In the genomic region with DNA sequence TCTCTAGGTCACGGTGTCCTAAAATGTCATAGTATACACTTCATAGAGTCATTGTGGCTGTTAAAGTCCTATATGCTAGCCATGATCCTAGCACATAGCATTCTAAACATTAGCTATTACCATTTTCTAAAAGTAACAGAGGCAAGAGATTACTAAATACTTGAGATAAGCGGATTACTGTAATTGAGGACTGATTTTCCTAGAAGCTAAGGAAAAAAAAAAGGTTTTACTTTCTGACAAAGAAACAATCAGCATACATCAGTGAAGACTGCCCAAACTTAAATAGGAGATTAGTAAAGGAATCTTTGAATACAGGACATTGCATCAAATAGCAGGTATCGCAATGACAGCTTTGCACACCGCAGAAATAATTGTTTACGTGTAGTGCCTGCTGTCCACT, we compare ENCODE assay signal across 26 cellular contexts.
"Had no signal": no experiment of that assay in that cellular context is flagged by ENCODE, and none has a peak within 500 bp of the region (broad histone marks: within the 10 kb centered on the region; RNA-seq: fewer than 3 reads in every experiment).

No MANE protein-coding gene starts in this region.

- H3K27ac ChIP-seq: dorsolateral prefrontal cortex, epithelial cell of prostate, gastroesophageal sphincter, hepatocyte, lower lobe of right lung, stomach, thyroid gland, vagina had no signal

- H3K4me1 ChIP-seq: lower lobe of right lung, thyroid gland, vagina had no signal

- ATAC-seq: esophagus mucosa; gastroesophageal sphincter; heart left ventricle; left colon; left ventricle myocardium superior; lower lobe of right lung; naive thymus-derived CD8-positive, alpha-beta T cell; sciatic nerve; stimulated activated effector memory CD8-positive, alpha-beta T cell treated with anti-CD3 and anti-CD28 coated beads, Interleukin-12 subunit alpha, Interleukin-12 subunit beta, amount 100 ng/mL, for 72 hours had no signal

- H3K4me3 ChIP-seq: dorsolateral prefrontal cortex, gastroesophageal sphincter, heart left ventricle, hepatocyte, lower lobe of right lung, stomach, thyroid gland, vagina had no signal

- DNase-seq: cortex of kidney; dorsolateral prefrontal cortex; effector CD4-positive, alpha-beta T cell; endodermal cell; foreskin fibroblast; heart left ventricle; left colon; left ventricle myocardium superior; lower lobe of right lung; naive thymus-derived CD8-positive, alpha-beta T cell; nephron progenitor cell; nucleus accumbens; retina; stimulated activated CD4-positive, alpha-beta T cell treated with anti-CD3 and anti-CD28 coated beads, Interleukin-2, amount 100 ng/mL, for 24 hours; stimulated activated CD4-positive, alpha-beta T cell treated with anti-CD3 and anti-CD28 coated beads, Interleukin-4, amount 100 ng/mL, for 24 hours; stimulated activated naive CD4-positive, alpha-beta T cell treated with Interleukin-2 at 50 U/mL for 16 hours; stomach; thyroid gland; trophoblast cell had no signal

- H3K36me3 ChIP-seq: gastroesophageal sphincter, heart left ventricle, lower lobe of right lung, stomach, thyroid gland, vagina had no signal

- H3K27me3 ChIP-seq: dorsolateral prefrontal cortex, gastroesophageal sphincter, heart left ventricle, hepatocyte, stomach, thyroid gland, vagina had no signal

- H3K9me3 ChIP-seq: gastroesophageal sphincter, heart left ventricle, lower lobe of right lung, stomach, thyroid gland, vagina had no signal
